27 cellular contexts compared by ENCODE assay signal in genomic region chr12:51475543-51475942, GRCh38.
"Had no signal": no experiment of that assay in that cellular context is flagged by ENCODE, and none has a peak within 500 bp of the region (broad histone marks: within the 10 kb centered on the region; RNA-seq: fewer than 3 reads in every experiment).

No MANE protein-coding gene starts in this region.

- H3K4me3 ChIP-seq: gastrocnemius medialis, right atrium auricular region, testis, transverse colon had no signal

- H2AFZ ChIP-seq: parathyroid adenoma had no signal

- H3K36me3 ChIP-seq: gastrocnemius medialis, right atrium auricular region, transverse colon had no signal

- H3K9me3 ChIP-seq: gastrocnemius medialis, right atrium auricular region, testis, transverse colon had no signal

- H3K9ac ChIP-seq: parathyroid adenoma had no signal

- ATAC-seq: gastrocnemius medialis; left colon; naive thymus-derived CD4-positive, alpha-beta T cell; stimulated activated naive B cell treated with anti-CD40 and anti-IgM and Interleukin-4, amounts not matched to agents 10 μg/mL and 1 μg/mL and 100 μg/mL, for 72 hours; T-helper 17 cell had no signal

- H3K27ac ChIP-seq: gastrocnemius medialis, parathyroid adenoma, right atrium auricular region, testis, transverse colon had no signal

- H3K4me1 ChIP-seq: gastrocnemius medialis, parathyroid adenoma, right atrium auricular region, testis, transverse colon had no signal

- H3K27me3 ChIP-seq: gastrocnemius medialis, right atrium auricular region, testis, transverse colon had no signal

- DNase-seq: activated CD4-positive, alpha-beta memory T cell treated with anti-CD3 and anti-CD28 coated beads for 36 hours; activated CD4-positive, alpha-beta T cell treated with anti-CD3 and anti-CD28 coated beads, Interleukin-2, amount 10 ng/mL, durations not matched to agents 24 days and 14 days; activated CD4-positive, CD25-positive, alpha-beta regulatory T cell treated with anti-CD3 and anti-CD28 coated beads, Interleukin-2, amount 50 U/mL, for 72 hours; activated CD8-positive, alpha-beta memory T cell treated with anti-CD3 and anti-CD28 coated beads, Interleukin-2, amount 50 U/mL, for 4 hours; activated gamma-delta T cell; activated naive CD4-positive, alpha-beta T cell treated with anti-CD3 and anti-CD28 coated beads, Interleukin-2, amount 10 ng/mL, durations not matched to agents 7 days and 5 days; activated naive CD8-positive, alpha-beta T cell treated with anti-CD3 and anti-CD28 coated beads, Interleukin-2, amount 10 ng/mL, durations not matched to agents 7 days and 5 days; activated T-cell treated with anti-CD3 and anti-CD28 coated beads, Interleukin-2, amount 50 U/mL, for 1 hour; amygdala; cortex of kidney; gastrocnemius medialis; glutamatergic neuron; kidney; left colon; mammary epithelial cell; midbrain; naive thymus-derived CD4-positive, alpha-beta T cell; stimulated activated CD4-positive, alpha-beta T cell treated with anti-CD3 and anti-CD28 coated beads, Interleukin-15, amount 100 ng/mL, for 24 hours; stimulated activated CD4-positive, alpha-beta T cell treated with anti-CD3 and anti-CD28 coated beads, Interleukin-2, amount 100 ng/mL, for 24 hours; stimulated activated naive B cell treated with anti-CD40 and anti-IgM and Interleukin-4, amounts not matched to agents 10 μg/mL and 1 μg/mL and 100 μg/mL, for 72 hours; SW 1271; T-helper 17 cell; T1000; testis; transverse colon had no signal
